In genomic region chrX:65677954-65678469, GRCh38 we compare ENCODE assay signal across 9 cellular contexts. TPM values are rescaled to one million over a fixed set of nuclear protein-coding genes. Genes with fewer than 3 reads are reported as not detected.
DNase-seq lines count a peak whose midpoint lies in the region; ATAC-seq, FAIRE-seq and TF ChIP-seq lines count a peak whose summit lies in the region.
"Had no signal": no experiment of that assay in that cellular context is flagged by ENCODE, and none has a peak within 500 bp of the region (broad histone marks: within the 10 kb centered on the region; RNA-seq: fewer than 3 reads in every experiment).

No MANE protein-coding gene starts in this region.

- H3K4me1 Mint-ChIP-seq in activated CD8-positive, alpha-beta memory T cell treated with anti-CD3 and anti-CD28 coated beads, Interleukin-2, amount 10 ng/mL, durations not matched to agents 7 days and 5 days = peaks cover 80% of the 10 kb centered on the region

- TF ChIP-seq POLR2A in K562 (conservative IDR thresholded peaks at IDR 0.05) (no peak), transverse colon (IDR thresholded peaks at IDR 0.05) (no peak)

- no peak overlapping the region for H2AFZ ChIP-seq in K562 (ENCODE audit: low read depth, low read length)

- intact Hi-C loops in K562 (cut with micrococcal nuclease) = no loop called here
- intact Hi-C loops in left lung (cut with DNase I) = no loop called here
- intact Hi-C loops in transverse colon (cut with DNase I; ENCODE audit: low total_unique reads) = no loop called here
- intact Hi-C loops in posterior vena cava (cut with DNase I) = loop anchor here in 1 of 2 donors (10.0 kb wide), 2 partner anchors 47 to 83 kb away; no protein-coding TSS in a partner anchor

- in situ Hi-C loops in K562 (cut with MboI) (no loop called here), transverse colon (cut with MboI; ENCODE audit: low pct_ligation_motif_present in 1 of 4, low pct_unique_long_range_greater_than_20kb in 1 of 4, low sequenced_read_pairs in 3 of 4) (no loop called here)

- peak; percentile 44 for FAIRE-seq in K562 (lab: Jason Lieb, UNC)

- H3K27me3 ChIP-seq in K562 (ENCODE audit: control insufficient read depth in 2 of 2, insufficient read depth in 2 of 2, low read length in 2 of 2) (no peaks in the 10 kb centered on the region), left lung (no peaks in the 10 kb centered on the region), transverse colon (no peaks in the 10 kb centered on the region)

- no peak for TF ChIP-seq RAD21 in K562 (CRISPR knock-in tag; conservative IDR thresholded peaks at IDR 0.05 in 1 of 2, IDR thresholded peaks at IDR 0.05 in 1 of 2)

- H3K27me3 Mint-ChIP-seq in activated CD8-positive, alpha-beta memory T cell treated with anti-CD3 and anti-CD28 coated beads, Interleukin-2, amount 10 ng/mL, durations not matched to agents 7 days and 5 days = no peaks in the 10 kb centered on the region

- H3K9me3 Mint-ChIP-seq in activated CD8-positive, alpha-beta memory T cell treated with anti-CD3 and anti-CD28 coated beads, Interleukin-2, amount 10 ng/mL, durations not matched to agents 7 days and 5 days (ENCODE audit: low read depth) = no peaks in the 10 kb centered on the region

- H4K20me1 ChIP-seq in K562 (replicated peaks; ENCODE audit: control insufficient read depth, insufficient read depth, low read length) = peaks cover 53% of the 10 kb centered on the region

- H3K4me3 Mint-ChIP-seq in activated CD8-positive, alpha-beta memory T cell treated with anti-CD3 and anti-CD28 coated beads, Interleukin-2, amount 10 ng/mL, durations not matched to agents 7 days and 5 days = no peak overlapping the region

- H3K36me3 ChIP-seq in K562 (ENCODE audit: control insufficient read depth, insufficient read depth, low read length) = peaks cover 82% of the 10 kb centered on the region
- H3K36me3 ChIP-seq in left lung = no peaks in the 10 kb centered on the region
- no peaks in the 10 kb centered on the region for H3K36me3 ChIP-seq in transverse colon

- H3K27ac ChIP-seq in K562 (ENCODE audit: extremely low read depth, low read depth, low read length) (no peak overlapping the region; the same call in 2 of the 3 replicates), left lung (peak overlapping the region; percentile 83 to 88), transverse colon (peak overlapping the region; percentile 67 to 79 (median 72))

- POLR2A ChIA-PET in K562 (lab: Yijun Ruan, JAX) = interaction anchor here (0.6 to 2.1 kb wide), 2 partner anchors 10 to 12 kb away, joined by 3 to 12 read pairs; partner anchors contain the start of gene MSN

- peak overlapping the region; percentile 52 for H3K27ac Mint-ChIP-seq in activated CD8-positive, alpha-beta memory T cell treated with anti-CD3 and anti-CD28 coated beads, Interleukin-2, amount 10 ng/mL, durations not matched to agents 7 days and 5 days

- peaks cover 98% of the 10 kb centered on the region for H3K79me2 ChIP-seq in K562 (ENCODE audit: control insufficient read depth, insufficient read depth, low read length)

- H3K9me3 ChIP-seq in K562 (replicated peaks; ENCODE audit: control insufficient read depth, insufficient read depth, low read depth, low read length) (no peaks in the 10 kb centered on the region), left lung (no peaks in the 10 kb centered on the region), transverse colon (no peaks in the 10 kb centered on the region)

- no peaks in the 10 kb centered on the region for H3K9me1 ChIP-seq in K562 (ENCODE audit: control insufficient read depth, insufficient read depth, low read length)

- DNase-seq in activated CD8-positive, alpha-beta memory T cell treated with anti-CD3 and anti-CD28 coated beads, Interleukin-2, amount 10 ng/mL, durations not matched to agents 7 days and 5 days = no peak
- DNase-seq in activated CD8-positive, alpha-beta memory T cell treated with anti-CD3 and anti-CD28 coated beads, Interleukin-2, amount 50 U/mL, for 4 hours = no peak
- DNase-seq in K562 (ENCODE audit: extremely low read depth in 1 of 4, low spot score in 3 of 4) (no peak), left lung (no peak), transverse colon (no peak), posterior vena cava (ENCODE audit: low spot score) (no peak)
- DNase-seq in effector CD8-positive, alpha-beta T cell (lab: John Stamatoyannopoulos, UW) = no peak
- DNase-seq: NCI-H2107 had no signal

- H3K4me3 ChIP-seq in K562 = no peak overlapping the region
- H3K4me3 ChIP-seq in left lung = no peak overlapping the region
- H3K4me3 ChIP-seq in transverse colon = no peak overlapping the region

- H3K9ac ChIP-seq in K562 (ENCODE audit: insufficient read depth in 1 of 2, low read depth in 2 of 2, low read length in 2 of 2) = no peak overlapping the region

- H3K36me3 Mint-ChIP-seq in activated CD8-positive, alpha-beta memory T cell treated with anti-CD3 and anti-CD28 coated beads, Interleukin-2, amount 10 ng/mL, durations not matched to agents 7 days and 5 days = peaks cover 58% of the 10 kb centered on the region

- H3K4me2 ChIP-seq in K562 (ENCODE audit: insufficient read depth, low read length) = no peak overlapping the region

- peaks cover 0 to 43% of the 10 kb centered on the region in 2 experiments; a peak in 4 of 5 replicates for H3K4me1 ChIP-seq in K562 (replicated peaks in 1 of 2; ENCODE audit: control insufficient read depth in 2 of 2, insufficient read depth in 2 of 2, low read length in 2 of 2)
- peaks cover 36 to 97% of the 10 kb centered on the region in 2 donors for H3K4me1 ChIP-seq in left lung
- peaks cover 0 to 53% (median 2%) of the 10 kb centered on the region in 4 donors for H3K4me1 ChIP-seq in transverse colon

- TF ChIP-seq CTCF in K562 (IDR thresholded peaks at IDR 0.05 in 2 of 3, conservative IDR thresholded peaks at IDR 0.05 in 1 of 3; ENCODE audit: insufficient read depth in 2 of 3, low read depth in 1 of 3, low read length in 3 of 3) (no peak), left lung (IDR thresholded peaks at IDR 0.05) (no peak), transverse colon (IDR thresholded peaks at IDR 0.05) (no peak)

- ATAC-seq in activated CD8-positive, alpha-beta memory T cell treated with anti-CD3 and anti-CD28 coated beads, Interleukin-2, amount 10 ng/mL, durations not matched to agents 7 days and 5 days = no peak
- ATAC-seq in K562 (no peak), left lung (peak; percentile 52), HG03039 (IDR thresholded peaks at IDR 0.05; ENCODE audit: unreplicated experiment) (no peak)

- CTCF ChIA-PET in activated CD8-positive, alpha-beta memory T cell treated with anti-CD3 and anti-CD28 coated beads, Interleukin-2, amount 10 ng/mL, durations not matched to agents 7 days and 5 days (lab: Charles Lee) = interaction anchor here (1.8 kb wide), 1 partner anchor 10 kb away, joined by 6 read pairs; no protein-coding TSS in a partner anchor
- CTCF ChIA-PET in K562 (lab: Yijun Ruan, JAX; ENCODE audit: low intra/inter-chr PET ratio) = no interaction called here

- TF ChIP-seq EP300 in K562 (IDR thresholded peaks at IDR 0.05; ENCODE audit: low read length) (no peak), transverse colon (IDR thresholded peaks at IDR 0.05; ENCODE audit: low read depth) (no peak)

- 25% methylated on average over 3 of the region's 3 CpGs for WGBS in K562 (ENCODE audit: insufficient coverage, low coverage, missing lambda C conversion rate)
- WGBS in transverse colon (ENCODE audit: low coverage in 1 of 2), 2 donors = 48% methylated on average over 3 of the region's 3 CpGs; no CpG with 5 or more reads in 1 of the 2 donors

- BruUV-seq in K562 (replicated peaks; lab: Mats Ljungman, UMichigan) = no TSS peak

TF ChIP-seq in K562, 482 proteins besides CTCF, POLR2A, EP300 and RAD21 (continues in another document):
- no peak for TF ChIP-seq SIX5 (IDR thresholded peaks at IDR 0.05; ENCODE audit: borderline replicate concordance in 1 of 2, insufficient read depth in 1 of 2, low read depth in 1 of 2, low read length in 2 of 2)

RNA-seq across cellular contexts. Expression of gene MSN, which starts 10.6 kb away (rescaled TPM):
- 100 to 1,000 TPM; 489 to 610 TPM for total RNA-seq in activated CD8-positive, alpha-beta memory T cell treated with anti-CD3 and anti-CD28 coated beads, Interleukin-2, amount 10 ng/mL, durations not matched to agents 7 days and 5 days
- 60.7 and 70.4 TPM in 2 replicates for total RNA-seq in K562 (2011; cell fraction: chromatin; rRNA removed; ENCODE audit: low replicate concordance)
- 61.2 and 71.2 TPM in 2 replicates for total RNA-seq in K562 (2011; cell fraction: nucleolus; rRNA removed)
- 79.1 and 109 TPM in 2 replicates for total RNA-seq in K562 (2011; cell fraction: nucleoplasm; rRNA removed)
- 224 and 261 TPM in 2 replicates for total RNA-seq in K562 (2014; rRNA removed)
- total RNA-seq in K562 (2014; rRNA removed; fragmentation: Illumina TruSeq; extraction: Trizol) = 218 and 234 TPM in 2 replicates
- 237 and 240 TPM in 2 replicates for total RNA-seq in K562 (2015; rRNA removed; fragmentation: Illumina TruSeq; extraction: Trizol)
- 294 and 346 TPM in 2 replicates for total RNA-seq in K562 (2021)
- 320 and 393 TPM in 2 replicates for polyA plus RNA-seq in K562 (2011; rRNA removed)
- polyA plus RNA-seq in K562 (2011; cell fraction: cytosol; rRNA removed) = 320 and 357 TPM in 2 replicates
- polyA plus RNA-seq in K562 (2011; cell fraction: nucleus; rRNA removed) = 205 and 240 TPM in 2 replicates
- polyA plus RNA-seq in K562 (2012) = 355 and 371 TPM in 2 replicates
- 450 and 486 TPM in 2 replicates for polyA plus RNA-seq in K562 (2014; fragmentation: Illumina TruSeq; extraction: Trizol)
- 100 to 1,000 TPM; 128 to 283 TPM for polyA plus RNA-seq in K562 (2014; fragmentation: Nextera tagmentation; extraction: Ambion mirVana)
- polyA plus RNA-seq in K562 (2014; rRNA removed) = 193 and 236 TPM in 2 replicates
- 381 and 481 TPM in 2 replicates for polyA minus RNA-seq in K562 (2011; rRNA and poly(A)+ RNA removed)
- polyA minus RNA-seq in K562 (2011; cell fraction: cytosol; rRNA and poly(A)+ RNA removed) = 197 and 272 TPM in 2 replicates
- polyA minus RNA-seq in K562 (2011; cell fraction: nucleus; rRNA and poly(A)+ RNA removed) = 53.3 and 91.7 TPM in 2 replicates
- total RNA-seq in left lung = 100 to 1,000 TPM; 503 to 543 TPM
- total RNA-seq in transverse colon = 10 to 100 TPM; 40.0 to 73.8 (median 60.4) TPM
- 100 to 1,000 TPM; 342 to 478 TPM for total RNA-seq in posterior vena cava
